Comparison of ENCODE assay signal across 8 cellular contexts in genomic region chr1:6962390-6962955, GRCh38.
DNase-seq lines count a peak whose midpoint lies in the region; ATAC-seq lines count a peak whose summit lies in the region.

No MANE protein-coding gene starts in this region.

- H3K27me3 Mint-ChIP-seq in activated CD4-positive, alpha-beta T cell treated with anti-CD3 and anti-CD28 coated beads for 36 hours: peaks cover 8% of the 10 kb centered on the region

- POLR2A ChIA-PET in activated CD4-positive, alpha-beta T cell treated with anti-CD3 and anti-CD28 coated beads for 36 hours (lab: Charles Lee): no interaction called here

- H3K27ac Mint-ChIP-seq in activated CD4-positive, alpha-beta T cell treated with anti-CD3 and anti-CD28 coated beads for 36 hours: peak overlapping the region; percentile 85

- H3K4me3 Mint-ChIP-seq in activated CD4-positive, alpha-beta T cell treated with anti-CD3 and anti-CD28 coated beads for 36 hours: peak overlapping the region; percentile 69

- H3K36me3 Mint-ChIP-seq in activated CD4-positive, alpha-beta T cell treated with anti-CD3 and anti-CD28 coated beads for 36 hours (ENCODE audit: low read depth): no peaks in the 10 kb centered on the region

- CTCF ChIA-PET in activated CD4-positive, alpha-beta T cell treated with anti-CD3 and anti-CD28 coated beads for 36 hours (lab: Charles Lee): interaction anchor here (0.6 to 1.1 kb wide), 5 partner anchors 38 to 467 kb away, joined by 3 to 4 read pairs (median 4); no protein-coding TSS in a partner anchor

- peaks cover 15% of the 10 kb centered on the region for H3K4me1 Mint-ChIP-seq in activated CD4-positive, alpha-beta T cell treated with anti-CD3 and anti-CD28 coated beads for 36 hours

- DNase-seq in Right ventricle myocardium inferior (ENCODE audit: missing footprints): no peak
- no peak for DNase-seq in cardiac septum (ENCODE audit: low spot score)
- peak; percentile 91 for DNase-seq in activated CD4-positive, alpha-beta T cell treated with anti-CD3 and anti-CD28 coated beads for 36 hours
- peak; percentile 31 for DNase-seq in stimulated activated CD4-positive, alpha-beta T cell treated with anti-CD3 and anti-CD28 coated beads, Interleukin-12 subunit alpha, Interleukin-12 subunit beta, amount 100 ng/mL, for 4 hours
- DNase-seq in H4 (ENCODE audit: low spot score): no peak
- DNase-seq in HCEC 1CT: no peak
- no peak for DNase-seq in NK-92 (lab: John Stamatoyannopoulos, UW; ENCODE audit: unreplicated experiment)

- intact Hi-C loops in Right ventricle myocardium inferior (cut with DNase I): no loop called here
- intact Hi-C loops in cardiac septum (cut with DNase I): loop anchor here (5.0 kb wide), 1 partner anchor 165 kb away; no protein-coding TSS in a partner anchor
- intact Hi-C loops in activated CD4-positive, alpha-beta T cell treated with anti-CD3 and anti-CD28 coated beads for 36 hours (cut with DNase I, micrococcal nuclease): loop anchor here in 1 of 2 experiments (1.0 to 10.0 kb wide), 8 partner anchors 110 to 968 kb away; partner anchors contain the start of genes DNAJC11, ICMT, KLHL21 and NPHP4

- no peaks in the 10 kb centered on the region for H3K9me3 Mint-ChIP-seq in activated CD4-positive, alpha-beta T cell treated with anti-CD3 and anti-CD28 coated beads for 36 hours (ENCODE audit: low read depth)

- ATAC-seq in Right ventricle myocardium inferior (peak; percentile 54), esophagus mucosa (peak; percentile 59)
- peak; percentile 75 for ATAC-seq in activated CD4-positive, alpha-beta T cell treated with anti-CD3 and anti-CD28 coated beads for 36 hours

Comparison
In these comparisons a context has a peak if more than half of its experiments do, and no peak if none do; other contexts are left out.
1. DNase-seq: peak in activated CD4-positive, alpha-beta T cell treated with anti-CD3 and anti-CD28 coated beads for 36 hours (single experiment) and stimulated activated CD4-positive, alpha-beta T cell treated with anti-CD3 and anti-CD28 coated beads, Interleukin-12 subunit alpha, Interleukin-12 subunit beta, amount 100 ng/mL, for 4 hours (single experiment); none in Right ventricle myocardium inferior (single experiment), cardiac septum (single experiment), H4 (single experiment), HCEC 1CT (single experiment) and NK-92 (single experiment).
2. Peak in every context shown above with its lines, with median percentiles within 50 percentile points of each other: ATAC-seq.